In the genomic region with DNA sequence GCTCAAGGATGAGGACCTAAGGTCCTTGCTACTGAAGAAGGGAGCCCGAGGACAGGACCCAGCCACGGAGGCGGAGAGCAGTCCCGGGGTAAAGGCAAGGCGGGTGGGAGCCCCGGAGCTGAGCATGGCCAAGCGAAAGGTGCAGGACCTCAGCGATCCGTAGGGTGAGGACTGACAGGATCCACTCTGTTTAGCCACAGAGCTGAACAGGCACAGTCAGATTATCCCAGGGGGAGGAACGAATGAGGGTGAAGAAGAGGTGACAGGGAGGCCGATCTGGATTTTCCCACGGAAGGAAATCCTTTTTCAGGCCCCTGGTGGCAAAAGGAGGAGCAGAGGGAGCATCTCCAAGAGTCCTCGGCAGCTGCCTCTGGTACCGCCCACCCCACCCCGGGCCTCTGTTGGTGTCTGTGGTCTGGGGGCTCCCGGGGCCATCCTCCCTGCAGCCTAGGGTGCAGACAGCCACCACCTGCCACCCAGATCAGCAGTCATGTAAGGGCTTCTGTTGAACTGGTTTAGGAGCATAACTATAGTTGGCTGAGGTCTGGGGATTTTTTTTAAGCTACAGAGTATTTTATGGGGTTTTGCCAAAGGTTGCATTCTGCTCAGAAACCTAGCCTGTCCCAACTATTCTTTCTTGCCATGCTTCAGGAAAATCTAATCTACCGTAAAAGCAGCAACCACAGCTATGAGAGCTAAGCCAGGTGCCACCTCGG, we compare ENCODE assay signal across 2 cellular contexts.
TF ChIP-seq lines count a peak whose summit lies in the region.

No MANE protein-coding gene starts in this region.

TF ChIP-seq in IMR-90, 13 proteins besides CTCF, POLR2A, EP300 and RAD21:
- TF ChIP-seq FOS (IDR thresholded peaks at IDR 0.05; ENCODE audit: low read depth, low read length) (no peak), BHLHE40 (IDR thresholded peaks at IDR 0.05; ENCODE audit: low read depth, low read length) (no peak), CEBPB (IDR thresholded peaks at IDR 0.05; ENCODE audit: low read depth, low read length) (no peak), MAFK (IDR thresholded peaks at IDR 0.05; ENCODE audit: low read depth, low read length) (no peak), RCOR1 (IDR thresholded peaks at IDR 0.05; ENCODE audit: insufficient replicate concordance, low read length) (no peak), CHD1 (IDR thresholded peaks at IDR 0.05; ENCODE audit: low read depth, low read length) (no peak), NFE2L2 (IDR thresholded peaks at IDR 0.05; ENCODE audit: low read depth, low read length) (no peak), MXI1 (IDR thresholded peaks at IDR 0.05; ENCODE audit: borderline replicate concordance, low read depth, low read length) (no peak), SMC3 (IDR thresholded peaks at IDR 0.05; ENCODE audit: low read depth, low read length) (no peak), MAZ (IDR thresholded peaks at IDR 0.05; ENCODE audit: borderline replicate concordance, low read depth, low read length) (no peak), RFX5 (IDR thresholded peaks at IDR 0.05; ENCODE audit: low read depth, low read length) (no peak)
- TF ChIP-seq, protein P1, sequence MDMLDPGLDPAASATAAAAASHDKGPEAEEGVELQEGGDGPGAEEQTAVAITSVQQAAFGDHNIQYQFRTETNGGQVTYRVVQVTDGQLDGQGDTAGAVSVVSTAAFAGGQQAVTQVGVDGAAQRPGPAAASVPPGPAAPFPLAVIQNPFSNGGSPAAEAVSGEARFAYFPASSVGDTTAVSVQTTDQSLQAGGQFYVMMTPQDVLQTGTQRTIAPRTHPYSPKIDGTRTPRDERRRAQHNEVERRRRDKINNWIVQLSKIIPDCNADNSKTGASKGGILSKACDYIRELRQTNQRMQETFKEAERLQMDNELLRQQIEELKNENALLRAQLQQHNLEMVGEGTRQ (IDR thresholded peaks at IDR 0.05; ENCODE audit: low read depth, low read length): no peak
- TF ChIP-seq, protein P2, sequence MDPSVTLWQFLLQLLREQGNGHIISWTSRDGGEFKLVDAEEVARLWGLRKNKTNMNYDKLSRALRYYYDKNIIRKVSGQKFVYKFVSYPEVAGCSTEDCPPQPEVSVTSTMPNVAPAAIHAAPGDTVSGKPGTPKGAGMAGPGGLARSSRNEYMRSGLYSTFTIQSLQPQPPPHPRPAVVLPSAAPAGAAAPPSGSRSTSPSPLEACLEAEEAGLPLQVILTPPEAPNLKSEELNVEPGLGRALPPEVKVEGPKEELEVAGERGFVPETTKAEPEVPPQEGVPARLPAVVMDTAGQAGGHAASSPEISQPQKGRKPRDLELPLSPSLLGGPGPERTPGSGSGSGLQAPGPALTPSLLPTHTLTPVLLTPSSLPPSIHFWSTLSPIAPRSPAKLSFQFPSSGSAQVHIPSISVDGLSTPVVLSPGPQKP (IDR thresholded peaks at IDR 0.05; ENCODE audit: borderline replicate concordance, low read depth, low read length): no peak
TF ChIP-seq in IMR-90: peak in this region for 0.

TF ChIP-seq in K562, 482 proteins besides CTCF, POLR2A, EP300 and RAD21:
- TF ChIP-seq, protein P3, sequence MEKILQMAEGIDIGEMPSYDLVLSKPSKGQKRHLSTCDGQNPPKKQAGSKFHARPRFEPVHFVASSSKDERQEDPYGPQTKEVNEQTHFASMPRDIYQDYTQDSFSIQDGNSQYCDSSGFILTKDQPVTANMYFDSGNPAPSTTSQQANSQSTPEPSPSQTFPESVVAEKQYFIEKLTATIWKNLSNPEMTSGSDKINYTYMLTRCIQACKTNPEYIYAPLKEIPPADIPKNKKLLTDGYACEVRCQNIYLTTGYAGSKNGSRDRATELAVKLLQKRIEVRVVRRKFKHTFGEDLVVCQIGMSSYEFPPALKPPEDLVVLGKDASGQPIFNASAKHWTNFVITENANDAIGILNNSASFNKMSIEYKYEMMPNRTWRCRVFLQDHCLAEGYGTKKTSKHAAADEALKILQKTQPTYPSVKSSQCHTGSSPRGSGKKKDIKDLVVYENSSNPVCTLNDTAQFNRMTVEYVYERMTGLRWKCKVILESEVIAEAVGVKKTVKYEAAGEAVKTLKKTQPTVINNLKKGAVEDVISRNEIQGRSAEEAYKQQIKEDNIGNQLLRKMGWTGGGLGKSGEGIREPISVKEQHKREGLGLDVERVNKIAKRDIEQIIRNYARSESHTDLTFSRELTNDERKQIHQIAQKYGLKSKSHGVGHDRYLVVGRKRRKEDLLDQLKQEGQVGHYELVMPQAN (IDR thresholded peaks at IDR 0.05; ENCODE audit: borderline replicate concordance): no peak
- no peak for TF ChIP-seq ZBED1 (IDR thresholded peaks at IDR 0.05)
- TF ChIP-seq ARID1B (IDR thresholded peaks at IDR 0.05): no peak
- TF ChIP-seq BRCA1 (IDR thresholded peaks at IDR 0.05): no peak
- TF ChIP-seq BRCA1 (CRISPR knock-in tag; IDR thresholded peaks at IDR 0.05): no peak
- TF ChIP-seq, protein P2 (CRISPR knock-in tag; IDR thresholded peaks at IDR 0.05): no peak
